ENCODE assay signal across 25 cellular contexts in genomic region chr3:195397524-195397923, GRCh38. TPM values are rescaled to one million over a fixed set of nuclear protein-coding genes. Genes with fewer than 3 reads are reported as not detected.
DNase-seq lines count a peak whose midpoint lies in the region; ATAC-seq and TF ChIP-seq lines count a peak whose summit lies in the region.
"Had no signal": no experiment of that assay in that cellular context is flagged by ENCODE, and none has a peak within 500 bp of the region (broad histone marks: within the 10 kb centered on the region; RNA-seq: fewer than 3 reads in every experiment).

No MANE protein-coding gene starts in this region.

- no peak overlapping the region for H3K14ac ChIP-seq in IMR-90 (replicated peaks; ENCODE audit: low read depth, low read length)

- TF ChIP-seq CTCF in natural killer cell (IDR thresholded peaks at IDR 0.05), result no peak
- TF ChIP-seq CTCF in IMR-90 (conservative IDR thresholded peaks at IDR 0.05; ENCODE audit: low read depth, low read length), result no peak
- no peak for TF ChIP-seq CTCF in choroid plexus epithelial cell (conservative IDR thresholded peaks at IDR 0.05; ENCODE audit: low read depth, low read length)

- no peak overlapping the region for H2BK120ac ChIP-seq in IMR-90 (ENCODE audit: low read depth, low read length)

- no peak overlapping the region for H3K23ac ChIP-seq in IMR-90 (ENCODE audit: low read depth, low read length)

- H3K36me3 Mint-ChIP-seq in natural killer cell, result no peaks in the 10 kb centered on the region
- H3K36me3 Mint-ChIP-seq in natural killer cell treated with Interleukin-12 subunit alpha and Interleukin-12 subunit beta and Interleukin-15 and Interleukin-18, amount 100 ng/mL, for 72 hours, result no peaks in the 10 kb centered on the region

- H3K9ac ChIP-seq in IMR-90 (ENCODE audit: low read depth, low read length), result no peak overlapping the region
- H3K9ac ChIP-seq: KMS-11 had no signal

- in situ Hi-C loops in IMR-90 (cut with MboI; ENCODE audit: low sequenced_read_pairs), result no loop called here

- no peaks in the 10 kb centered on the region for H3K27me3 ChIP-seq in IMR-90 (ENCODE audit: control insufficient read depth, insufficient read depth, low read length)
- H3K27me3 ChIP-seq: BE2C had no signal

- intact Hi-C loops in natural killer cell (cut with micrococcal nuclease), result loop anchor here (5.0 kb wide), 1 partner anchor 45 kb away; the partner anchor contains the start of gene ACAP2
- intact Hi-C loops in IMR-90 (cut with micrococcal nuclease), result loop anchor here (5.0 kb wide), 1 partner anchor 45 kb away; no protein-coding TSS in a partner anchor

- dilution Hi-C loops in IMR-90 (cut with HindIII; ENCODE audit: low sequenced_read_pairs, unreplicated experiment), result no loop called here

- peaks cover 9% of the 10 kb centered on the region for H3K9me1 ChIP-seq in IMR-90 (ENCODE audit: insufficient read depth, low read length)

- no peak overlapping the region for H3K4me3 Mint-ChIP-seq in natural killer cell
- H3K4me3 Mint-ChIP-seq in natural killer cell treated with Interleukin-12 subunit alpha and Interleukin-12 subunit beta and Interleukin-15 and Interleukin-18, amount 100 ng/mL, for 72 hours, result no peak overlapping the region
- H3K4me3 Mint-ChIP-seq: activated naive CD8-positive, alpha-beta T cell treated with anti-CD3 and anti-CD28 coated beads for 36 hours had no signal

- POLR2A ChIA-PET in IMR-90 (lab: Charles Lee; ENCODE audit: unreplicated experiment), result no interaction called here

- no peak overlapping the region for H3K4ac ChIP-seq in IMR-90 (ENCODE audit: low read depth, low read length)

- peak overlapping the region; percentile 46; the same call in 1 of the 2 replicates for H3K4me2 ChIP-seq in IMR-90 (ENCODE audit: low read depth, low read length)
- H3K4me2 ChIP-seq: KMS-11 had no signal

- H3K4me3 ChIP-seq in IMR-90 (ENCODE audit: insufficient read depth, low read depth, low read length), result no peak overlapping the region
- H3K4me3 ChIP-seq in choroid plexus epithelial cell (ENCODE audit: low read depth, low read length), result no peak overlapping the region

- no peak overlapping the region for H2BK15ac ChIP-seq in IMR-90 (ENCODE audit: low read depth, low read length)

- H3K18ac ChIP-seq in IMR-90 (ENCODE audit: low read depth, low read length), result no peak overlapping the region

- TF ChIP-seq POLR2A in IMR-90 (IDR thresholded peaks at IDR 0.05; ENCODE audit: low read depth, low read length), result no peak

- DNase-seq in natural killer cell (no peak), IMR-90 (peak; percentile 17), choroid plexus epithelial cell (ENCODE audit: low read depth) (peak; percentile 19), NOMO-1 treated with dmso at 0.1 percent for 144 hours (lab: John Stamatoyannopoulos, UW; ENCODE audit: unreplicated experiment) (no peak), cortex of kidney (lab: John Stamatoyannopoulos, UW) (no peak)
- no peak for DNase-seq in natural killer cell treated with Interleukin-12 subunit alpha and Interleukin-12 subunit beta and Interleukin-15 and Interleukin-18, amount 100 ng/mL, for 72 hours (ENCODE audit: low spot score)
- DNase-seq: activated CD4-positive, alpha-beta T cell treated with anti-CD3 and anti-CD28 coated beads, Interleukin-2, amount 50 U/mL, for 4 hours; activated naive CD8-positive, alpha-beta T cell treated with anti-CD3 and anti-CD28 coated beads for 36 hours; BE2C; caudate nucleus; COR-L47; dermis blood vessel endothelial cell; DND-41; mammary epithelial cell; NCI-H1694; NCI-H2171 treated with DMSO at 0.1 percent for 48 hours; NCI-H526; occipital lobe; small intestine; stimulated activated CD4-positive, alpha-beta T cell treated with anti-CD3 and anti-CD28 coated beads, Interleukin-1b, Interleukin-23, amount 100 ng/mL, for 48 hours had no signal

- H4K5ac ChIP-seq in IMR-90 (ENCODE audit: low read depth, low read length), result no peak overlapping the region

- H4K91ac ChIP-seq in IMR-90 (ENCODE audit: insufficient read depth, low read depth, low read length), result no peak overlapping the region

- no peaks in the 10 kb centered on the region for H3K36me3 ChIP-seq in IMR-90 (ENCODE audit: control insufficient read depth, insufficient read depth, low read length)
- H3K36me3 ChIP-seq: BE2C had no signal

- TF ChIP-seq RAD21 in IMR-90 (IDR thresholded peaks at IDR 0.05; ENCODE audit: low read length), result no peak

- no peak overlapping the region for H2AK5ac ChIP-seq in IMR-90 (ENCODE audit: low read depth, low read length)

- H3K9me3 Mint-ChIP-seq in natural killer cell, result no peaks in the 10 kb centered on the region
- no peaks in the 10 kb centered on the region for H3K9me3 Mint-ChIP-seq in natural killer cell treated with Interleukin-12 subunit alpha and Interleukin-12 subunit beta and Interleukin-15 and Interleukin-18, amount 100 ng/mL, for 72 hours
- H3K9me3 Mint-ChIP-seq: activated naive CD8-positive, alpha-beta T cell treated with anti-CD3 and anti-CD28 coated beads for 36 hours; activated T-helper 2 cell treated with anti-CD3 and anti-CD28 coated beads, Interferon-gamma antibody, Interleukin-2, Interleukin-4, amounts not matched to agents 10 μg/mL and 5 μg/mL and 100 μg/mL, durations not matched to agents 14 hours and 24 hours and 36 hours had no signal

- H3K27ac Mint-ChIP-seq in natural killer cell, result peak overlapping the region; percentile 47 to 69
- peak overlapping the region in 1 of 2 donors; percentile 15 for H3K27ac Mint-ChIP-seq in natural killer cell treated with Interleukin-12 subunit alpha and Interleukin-12 subunit beta and Interleukin-15 and Interleukin-18, amount 100 ng/mL, for 72 hours
- H3K27ac Mint-ChIP-seq: activated naive CD8-positive, alpha-beta T cell treated with anti-CD3 and anti-CD28 coated beads for 36 hours; activated T-helper 2 cell treated with anti-CD3 and anti-CD28 coated beads, Interferon-gamma antibody, Interleukin-2, Interleukin-4, amounts not matched to agents 10 μg/mL and 5 μg/mL and 100 μg/mL, durations not matched to agents 14 hours and 24 hours and 36 hours had no signal

- no peaks in the 10 kb centered on the region for H3K27me3 Mint-ChIP-seq in natural killer cell (ENCODE audit: low read depth in 2 of 2)
- no peaks in the 10 kb centered on the region for H3K27me3 Mint-ChIP-seq in natural killer cell treated with Interleukin-12 subunit alpha and Interleukin-12 subunit beta and Interleukin-15 and Interleukin-18, amount 100 ng/mL, for 72 hours
- H3K27me3 Mint-ChIP-seq: activated naive CD8-positive, alpha-beta T cell treated with anti-CD3 and anti-CD28 coated beads for 36 hours had no signal

- peaks cover 21 to 55% of the 10 kb centered on the region in 2 experiments; a peak in 3 of 4 replicates for H3K79me1 ChIP-seq in IMR-90 (ENCODE audit: low read depth in 1 of 2, low read length in 2 of 2)

- CTCF ChIA-PET in IMR-90 (lab: Yijun Ruan, JAX), result no interaction called here

- H4K20me1 ChIP-seq in IMR-90 (ENCODE audit: insufficient read depth, low read length), result peaks cover 42% of the 10 kb centered on the region

- H2AK9ac ChIP-seq in IMR-90 (replicated peaks; ENCODE audit: low read depth, low read length, poor library complexity), result no peak overlapping the region

- WGBS in IMR-90 (ENCODE audit: extremely low coverage in 2 of 2, insufficient read length in 1 of 2), 2 experiments, result no CpG with 5 or more reads among the region's 3 CpGs

- no peak overlapping the region for H3K27ac ChIP-seq in IMR-90 (ENCODE audit: insufficient read depth, low read length)
- H3K27ac ChIP-seq: KMS-11, VCaP had no signal

- no TSS peak for BruUV-seq in IMR-90 (replicated peaks; lab: Mats Ljungman, UMichigan)

- no peak overlapping the region for H2BK20ac ChIP-seq in IMR-90 (ENCODE audit: low read depth, low read length)

- H4K8ac ChIP-seq in IMR-90 (ENCODE audit: low read depth in 2 of 2, low read length in 2 of 2), result no peak overlapping the region

- H3K4me1 ChIP-seq in IMR-90 (ENCODE audit: control insufficient read depth, insufficient read depth, low read length), result 0 out of 2 replicates have a peak, but pooled peaks cover 5% of the 10 kb centered on the region

- no peak overlapping the region for H3K56ac ChIP-seq in IMR-90 (ENCODE audit: extremely low read depth, insufficient read depth, low read length)

- H2AFZ ChIP-seq in IMR-90 (replicated peaks; ENCODE audit: low read length, poor library complexity), result no peak overlapping the region

- H3K9me3 ChIP-seq in IMR-90 (ENCODE audit: control insufficient read depth, insufficient read depth, low read length), result no peaks in the 10 kb centered on the region
- H3K9me3 ChIP-seq: BE2C had no signal

- ATAC-seq in natural killer cell (no peak), IMR-90 (ENCODE audit: low read depth) (peak; percentile 32; the same call in 1 of the 2 replicates), GM21447 (IDR thresholded peaks at IDR 0.05; ENCODE audit: unreplicated experiment) (no peak), HG03175 (IDR thresholded peaks at IDR 0.05; ENCODE audit: unreplicated experiment) (no peak)
- no peak for ATAC-seq in natural killer cell treated with Interleukin-12 subunit alpha and Interleukin-12 subunit beta and Interleukin-15 and Interleukin-18, amount 100 ng/mL, for 72 hours

- no peak overlapping the region for H2BK5ac ChIP-seq in IMR-90 (ENCODE audit: low read depth, low read length, poor library complexity, severe bottlenecking)

- peaks cover 28 to 38% of the 10 kb centered on the region in 2 donors for H3K4me1 Mint-ChIP-seq in natural killer cell
- peaks cover 36 to 47% of the 10 kb centered on the region in 2 donors for H3K4me1 Mint-ChIP-seq in natural killer cell treated with Interleukin-12 subunit alpha and Interleukin-12 subunit beta and Interleukin-15 and Interleukin-18, amount 100 ng/mL, for 72 hours (ENCODE audit: low read depth in 2 of 2)

TF ChIP-seq in IMR-90, 13 proteins besides CTCF, POLR2A, EP300 and RAD21 (continues in another document):
- TF ChIP-seq ELK1 (IDR thresholded peaks at IDR 0.05; ENCODE audit: borderline replicate concordance, low read depth, low read length) (no peak), RFX5 (IDR thresholded peaks at IDR 0.05; ENCODE audit: low read depth, low read length) (no peak)

RNA-seq across cellular contexts. Expression of gene ACAP2, which starts 45.3 kb away (rescaled TPM):
- total RNA-seq in natural killer cell (100 to 1,000 TPM; 103 to 132 (median 128) TPM), IMR-90 (2012; rRNA removed) (35.1 and 55.8 TPM in 2 replicates)
- total RNA-seq in natural killer cell treated with Interleukin-12 subunit alpha and Interleukin-12 subunit beta and Interleukin-15 and Interleukin-18, amount 100 ng/mL, for 72 hours, result 10 to 100 TPM; 48.1 to 60.0 TPM
- 8.3 and 11.9 TPM in 2 replicates for polyA plus RNA-seq in IMR-90 (2012; rRNA removed)
- 1.8 and 2.2 TPM in 2 replicates for polyA plus RNA-seq in IMR-90 (2012; cell fraction: cytosol; rRNA removed)
- 2.2 and 17.1 TPM in 2 replicates for polyA plus RNA-seq in IMR-90 (2012; cell fraction: nucleus; rRNA removed; ENCODE audit: low replicate concordance)

Comparison
In these comparisons a context has a peak if more than half of its experiments do, and no peak if none do; other contexts are left out.
1. DNase-seq: peak in IMR-90 (single experiment) and choroid plexus epithelial cell (single experiment); none in natural killer cell (single experiment), natural killer cell treated with Interleukin-12 subunit alpha and Interleukin-12 subunit beta and Interleukin-15 and Interleukin-18, amount 100 ng/mL, for 72 hours (single experiment), NOMO-1 treated with dmso at 0.1 percent for 144 hours (single experiment) and cortex of kidney (single experiment).